ENCODE assay signal across 1 cellular context in the genomic region with DNA sequence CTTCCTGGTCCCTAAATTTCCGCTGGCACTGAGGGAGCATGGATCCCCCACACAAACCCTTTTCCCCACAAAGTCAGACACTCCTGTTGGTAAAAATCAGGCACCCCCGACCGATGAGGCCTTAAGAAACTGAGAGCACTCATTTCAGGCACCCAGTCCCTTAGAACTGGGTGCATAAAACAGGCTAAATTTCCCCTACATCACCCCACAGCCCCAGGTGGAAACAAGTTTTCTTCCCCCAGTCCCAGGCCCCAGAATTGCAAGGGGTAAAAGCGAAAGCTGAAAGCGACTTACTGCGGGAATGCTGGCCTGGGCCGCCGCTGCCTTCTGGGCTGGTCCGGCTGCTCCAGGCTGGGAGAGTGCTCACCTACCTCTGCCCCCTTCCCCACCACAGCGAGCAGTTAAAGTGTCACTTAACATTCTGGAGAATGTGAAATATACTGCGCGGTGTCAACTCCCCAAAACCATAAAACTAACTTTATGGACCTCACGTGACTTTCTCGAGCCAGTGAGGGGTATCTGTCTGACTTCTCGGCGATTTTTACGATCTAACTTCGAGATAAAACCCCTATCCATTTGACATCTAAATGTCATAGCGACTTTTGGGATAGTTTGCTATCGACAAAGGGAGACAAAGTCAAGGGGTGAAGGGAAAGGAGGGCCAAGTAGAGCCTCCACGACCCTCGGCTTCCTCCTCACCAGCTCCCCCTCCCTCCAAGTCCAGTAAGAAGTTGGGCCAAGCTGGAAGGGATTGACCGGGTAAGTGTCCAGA.
A peak's percentile ranks its signal among the peaks of the same experiment; 100 is the strongest.
TF ChIP-seq lines count a peak whose summit lies in the region.

A gene (minus strand): TSS at position 411 of the 772 bp plus-strand sequence. CDS start 37,767 bp downstream, outside the sequence.

TF ChIP-seq in GM12878, 131 proteins besides CTCF, POLR2A, EP300 and RAD21:
- TF ChIP-seq RELA (IDR thresholded peaks at IDR 0.05; ENCODE audit: borderline replicate concordance, partially characterized antibody) (no peak), HDGF (IDR thresholded peaks at IDR 0.05) (no peak), ZNF217 (IDR thresholded peaks at IDR 0.05) (no peak), BMI1 (IDR thresholded peaks at IDR 0.05; ENCODE audit: borderline replicate concordance) (no peak), ZNF24 (IDR thresholded peaks at IDR 0.05) (no peak)
- TF ChIP-seq, protein P1, sequence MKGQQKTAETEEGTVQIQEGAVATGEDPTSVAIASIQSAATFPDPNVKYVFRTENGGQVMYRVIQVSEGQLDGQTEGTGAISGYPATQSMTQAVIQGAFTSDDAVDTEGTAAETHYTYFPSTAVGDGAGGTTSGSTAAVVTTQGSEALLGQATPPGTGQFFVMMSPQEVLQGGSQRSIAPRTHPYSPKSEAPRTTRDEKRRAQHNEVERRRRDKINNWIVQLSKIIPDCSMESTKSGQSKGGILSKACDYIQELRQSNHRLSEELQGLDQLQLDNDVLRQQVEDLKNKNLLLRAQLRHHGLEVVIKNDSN (IDR thresholded peaks at IDR 0.05; ENCODE audit: borderline replicate concordance, extremely low read length, insufficient read depth, low read depth, low read length), result peak; percentile 12
- TF ChIP-seq, protein P2, sequence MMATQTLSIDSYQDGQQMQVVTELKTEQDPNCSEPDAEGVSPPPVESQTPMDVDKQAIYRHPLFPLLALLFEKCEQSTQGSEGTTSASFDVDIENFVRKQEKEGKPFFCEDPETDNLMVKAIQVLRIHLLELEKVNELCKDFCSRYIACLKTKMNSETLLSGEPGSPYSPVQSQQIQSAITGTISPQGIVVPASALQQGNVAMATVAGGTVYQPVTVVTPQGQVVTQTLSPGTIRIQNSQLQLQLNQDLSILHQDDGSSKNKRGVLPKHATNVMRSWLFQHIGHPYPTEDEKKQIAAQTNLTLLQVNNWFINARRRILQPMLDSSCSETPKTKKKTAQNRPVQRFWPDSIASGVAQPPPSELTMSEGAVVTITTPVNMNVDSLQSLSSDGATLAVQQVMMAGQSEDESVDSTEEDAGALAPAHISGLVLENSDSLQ (IDR thresholded peaks at IDR 0.05), result no peak
- TF ChIP-seq, protein P3, sequence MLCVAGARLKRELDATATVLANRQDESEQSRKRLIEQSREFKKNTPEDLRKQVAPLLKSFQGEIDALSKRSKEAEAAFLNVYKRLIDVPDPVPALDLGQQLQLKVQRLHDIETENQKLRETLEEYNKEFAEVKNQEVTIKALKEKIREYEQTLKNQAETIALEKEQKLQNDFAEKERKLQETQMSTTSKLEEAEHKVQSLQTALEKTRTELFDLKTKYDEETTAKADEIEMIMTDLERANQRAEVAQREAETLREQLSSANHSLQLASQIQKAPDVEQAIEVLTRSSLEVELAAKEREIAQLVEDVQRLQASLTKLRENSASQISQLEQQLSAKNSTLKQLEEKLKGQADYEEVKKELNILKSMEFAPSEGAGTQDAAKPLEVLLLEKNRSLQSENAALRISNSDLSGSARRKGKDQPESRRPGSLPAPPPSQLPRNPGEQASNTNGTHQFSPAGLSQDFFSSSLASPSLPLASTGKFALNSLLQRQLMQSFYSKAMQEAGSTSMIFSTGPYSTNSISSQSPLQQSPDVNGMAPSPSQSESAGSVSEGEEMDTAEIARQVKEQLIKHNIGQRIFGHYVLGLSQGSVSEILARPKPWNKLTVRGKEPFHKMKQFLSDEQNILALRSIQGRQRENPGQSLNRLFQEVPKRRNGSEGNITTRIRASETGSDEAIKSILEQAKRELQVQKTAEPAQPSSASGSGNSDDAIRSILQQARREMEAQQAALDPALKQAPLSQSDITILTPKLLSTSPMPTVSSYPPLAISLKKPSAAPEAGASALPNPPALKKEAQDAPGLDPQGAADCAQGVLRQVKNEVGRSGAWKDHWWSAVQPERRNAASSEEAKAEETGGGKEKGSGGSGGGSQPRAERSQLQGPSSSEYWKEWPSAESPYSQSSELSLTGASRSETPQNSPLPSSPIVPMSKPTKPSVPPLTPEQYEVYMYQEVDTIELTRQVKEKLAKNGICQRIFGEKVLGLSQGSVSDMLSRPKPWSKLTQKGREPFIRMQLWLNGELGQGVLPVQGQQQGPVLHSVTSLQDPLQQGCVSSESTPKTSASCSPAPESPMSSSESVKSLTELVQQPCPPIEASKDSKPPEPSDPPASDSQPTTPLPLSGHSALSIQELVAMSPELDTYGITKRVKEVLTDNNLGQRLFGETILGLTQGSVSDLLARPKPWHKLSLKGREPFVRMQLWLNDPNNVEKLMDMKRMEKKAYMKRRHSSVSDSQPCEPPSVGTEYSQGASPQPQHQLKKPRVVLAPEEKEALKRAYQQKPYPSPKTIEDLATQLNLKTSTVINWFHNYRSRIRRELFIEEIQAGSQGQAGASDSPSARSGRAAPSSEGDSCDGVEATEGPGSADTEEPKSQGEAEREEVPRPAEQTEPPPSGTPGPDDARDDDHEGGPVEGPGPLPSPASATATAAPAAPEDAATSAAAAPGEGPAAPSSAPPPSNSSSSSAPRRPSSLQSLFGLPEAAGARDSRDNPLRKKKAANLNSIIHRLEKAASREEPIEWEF (IDR thresholded peaks at IDR 0.05; ENCODE audit: insufficient replicate concordance, low read depth, low read length), result no peak
